In the genomic region with DNA sequence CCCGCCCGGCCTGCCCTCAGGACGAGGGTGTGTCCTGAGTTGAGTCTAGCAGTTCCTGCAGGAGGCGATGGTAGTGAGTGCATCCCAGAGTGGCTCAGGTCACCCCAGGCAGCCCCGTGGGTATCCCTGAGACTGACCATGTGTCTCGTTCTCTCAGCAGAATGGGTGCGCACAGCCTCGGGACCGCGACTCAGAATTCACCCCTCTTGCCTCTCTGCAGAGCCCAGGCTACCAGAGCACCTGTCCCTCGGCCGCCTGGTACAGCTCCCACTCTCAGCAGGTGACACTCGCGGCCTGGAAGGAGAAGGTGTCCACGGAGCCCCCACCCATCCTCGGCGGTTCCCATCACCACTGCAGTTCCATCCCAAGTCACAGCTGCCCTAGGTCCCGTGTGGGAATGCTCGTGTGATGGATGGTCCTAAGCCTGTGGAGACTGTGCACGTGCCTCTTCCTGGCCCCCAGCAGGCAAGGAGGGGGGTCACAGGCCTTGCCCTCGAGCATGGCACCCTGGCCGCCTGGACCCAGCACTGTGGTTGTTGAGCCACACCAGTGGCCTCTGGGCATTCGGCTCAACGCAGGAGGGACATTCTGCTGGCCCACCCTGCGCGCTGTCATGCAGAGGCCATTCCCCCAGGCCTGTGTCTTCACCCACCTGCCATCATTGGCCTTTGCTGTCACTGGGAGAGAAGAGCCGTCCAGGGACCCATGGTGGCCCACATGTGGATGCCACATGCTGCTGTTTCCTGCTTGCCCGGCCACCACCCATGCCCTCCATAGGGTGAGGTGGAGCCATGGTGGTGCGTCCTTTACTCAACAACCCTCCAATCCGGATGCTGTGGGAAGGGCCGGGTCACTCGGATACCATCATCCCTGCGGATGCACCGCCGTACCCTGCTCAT, we compare ENCODE assay signal across 26 cellular contexts.
DNase-seq lines count a peak whose midpoint lies in the region; ATAC-seq and TF ChIP-seq lines count a peak whose summit lies in the region.
"Had no signal": no experiment of that assay in that cellular context is flagged by ENCODE, and none has a peak within 500 bp of the region (broad histone marks: within the 10 kb centered on the region; RNA-seq: fewer than 3 reads in every experiment).

No MANE protein-coding gene starts in this region.

- no peaks in the 10 kb centered on the region for H3K4me1 ChIP-seq in mucosa of descending colon (ENCODE audit: low read depth)
- H3K4me1 ChIP-seq: A549, Caco-2, SJCRH30 had no signal

- H3K27me3 Mint-ChIP-seq in stimulated activated naive CD8-positive, alpha-beta T cell treated with anti-CD3 and anti-CD28 coated beads, Interleukin-15, amount 100 ng/mL, for 72 hours, result no peaks in the 10 kb centered on the region
- H3K27me3 Mint-ChIP-seq in chondrocyte (ENCODE audit: low read depth), result no peaks in the 10 kb centered on the region

- intact Hi-C loops in mucosa of descending colon (cut with DNase I, micrococcal nuclease), result no loop called here

- H3K4me3 Mint-ChIP-seq in stimulated activated naive CD8-positive, alpha-beta T cell treated with anti-CD3 and anti-CD28 coated beads, Interleukin-15, amount 100 ng/mL, for 72 hours, result no peak overlapping the region
- no peak overlapping the region for H3K4me3 Mint-ChIP-seq in chondrocyte (ENCODE audit: unreplicated experiment)
- H3K4me3 Mint-ChIP-seq: CD8-positive, alpha-beta T cell; GM23338; H9; HFFc6 had no signal

- peaks cover 5% of the 10 kb centered on the region for H3K36me3 Mint-ChIP-seq in chondrocyte (ENCODE audit: low read depth)

- ATAC-seq in stimulated activated naive CD8-positive, alpha-beta T cell treated with anti-CD3 and anti-CD28 coated beads, Interleukin-15, amount 100 ng/mL, for 72 hours, result peak; percentile 26
- no peak for ATAC-seq in stimulated activated naive CD8-positive, alpha-beta T cell treated with anti-CD3 and anti-CD28 coated beads, Interleukin-15, Interleukin-2, amounts not matched to agents 100 U/mL and 50 U/mL, for 24 hours
- no peak for ATAC-seq in mucosa of descending colon
- ATAC-seq: A549; CD8-positive, alpha-beta T cell; GM12878; GM23338 had no signal

- no peak for DNase-seq in stimulated activated naive CD8-positive, alpha-beta T cell treated with anti-CD3 and anti-CD28 coated beads, Interleukin-15, amount 100 ng/mL, for 72 hours
- DNase-seq in stimulated activated naive CD8-positive, alpha-beta T cell treated with anti-CD3 and anti-CD28 coated beads, Interleukin-15, Interleukin-2, amounts not matched to agents 100 U/mL and 50 U/mL, for 24 hours, result no peak
- peak; percentile 93 for DNase-seq in chondrocyte (ENCODE audit: low spot score)
- DNase-seq in mucosa of descending colon, result peak in 2 of 3 donors; percentile 21 to 34
- DNase-seq in superior temporal gyrus (ENCODE audit: extremely low spot score), result no peak
- DNase-seq in NCI-H1436 treated with DMSO at 0.1 percent for 48 hours (lab: John Stamatoyannopoulos, UW), result no peak
- DNase-seq in putamen (ENCODE audit: low spot score), result no peak
- DNase-seq: AML-193; C1 segment of cervical spinal cord; CD8-positive, alpha-beta T cell; GDM1; H9; HFFc6; KBM-7; MV-4-11; NCI-H1105; NCI-H146; NCI-H1930; NCI-H2107; NCI-H524 treated with DMSO at 0.1 percent for 48 hours; NCI-H774; SJCRH30 had no signal

- no peaks in the 10 kb centered on the region for H3K4me1 Mint-ChIP-seq in stimulated activated naive CD8-positive, alpha-beta T cell treated with anti-CD3 and anti-CD28 coated beads, Interleukin-15, amount 100 ng/mL, for 72 hours
- H3K4me1 Mint-ChIP-seq in chondrocyte (ENCODE audit: low read depth), result peaks cover 10% of the 10 kb centered on the region
- H3K4me1 Mint-ChIP-seq: GM23338 had no signal

- TF ChIP-seq CTCF in chondrocyte (IDR thresholded peaks at IDR 0.05) (no peak), mucosa of descending colon (IDR thresholded peaks at IDR 0.05) (no peak)

- no peaks in the 10 kb centered on the region for H3K9me3 Mint-ChIP-seq in stimulated activated naive CD8-positive, alpha-beta T cell treated with anti-CD3 and anti-CD28 coated beads, Interleukin-15, amount 100 ng/mL, for 72 hours
- H3K9me3 Mint-ChIP-seq in chondrocyte (ENCODE audit: low read depth), result no peaks in the 10 kb centered on the region
- H3K9me3 Mint-ChIP-seq: CD8-positive, alpha-beta T cell; GM23338; H9; HFFc6 had no signal

- no peak overlapping the region for H3K27ac Mint-ChIP-seq in stimulated activated naive CD8-positive, alpha-beta T cell treated with anti-CD3 and anti-CD28 coated beads, Interleukin-15, amount 100 ng/mL, for 72 hours
- no peak overlapping the region for H3K27ac Mint-ChIP-seq in chondrocyte (ENCODE audit: unreplicated experiment)
- H3K27ac Mint-ChIP-seq: CD8-positive, alpha-beta T cell; GM23338; H9; HFFc6 had no signal

- no peak overlapping the region for H3K4me3 ChIP-seq in mucosa of descending colon
- H3K4me3 ChIP-seq: A549, GM12878, GM23338, SJCRH30 had no signal

- H3K9me3 ChIP-seq in mucosa of descending colon, result no peaks in the 10 kb centered on the region
- H3K9me3 ChIP-seq: A549, Caco-2, SJCRH30 had no signal

- H3K36me3 ChIP-seq in mucosa of descending colon (ENCODE audit: low read depth), result no peaks in the 10 kb centered on the region
- H3K36me3 ChIP-seq: SJCRH30 had no signal

Comparison
In these comparisons a context has a peak if more than half of its experiments do, and no peak if none do; other contexts are left out.
1. DNase-seq: peak in chondrocyte (single experiment) and mucosa of descending colon (2 of 3); none in stimulated activated naive CD8-positive, alpha-beta T cell treated with anti-CD3 and anti-CD28 coated beads, Interleukin-15, amount 100 ng/mL, for 72 hours (0 of 2), stimulated activated naive CD8-positive, alpha-beta T cell treated with anti-CD3 and anti-CD28 coated beads, Interleukin-15, Interleukin-2, amounts not matched to agents 100 U/mL and 50 U/mL, for 24 hours (single experiment), superior temporal gyrus (single experiment), NCI-H1436 treated with DMSO at 0.1 percent for 48 hours (single experiment) and putamen (single experiment).